13 cellular contexts compared by ENCODE assay signal in the genomic region with DNA sequence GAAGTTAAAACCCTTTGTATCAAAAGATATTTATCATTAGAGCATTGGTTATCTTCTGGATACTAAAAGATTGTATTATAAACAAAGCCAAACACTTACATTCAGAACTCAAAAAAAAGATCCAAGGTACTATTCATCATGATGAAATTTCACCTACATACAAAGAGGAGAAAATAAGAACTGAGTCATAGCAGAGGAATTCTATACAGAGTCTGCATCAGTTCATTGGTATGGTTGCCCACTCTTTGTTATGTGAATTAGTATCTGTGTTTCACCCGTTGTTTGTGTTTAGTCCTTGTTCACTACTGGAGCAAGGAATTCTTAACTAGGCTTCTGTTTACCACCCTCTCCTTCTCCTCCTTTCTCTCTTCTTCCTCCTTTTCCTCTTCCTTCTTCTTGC.
DNase-seq lines count a peak whose midpoint lies in the region; ATAC-seq and FAIRE-seq lines count a peak whose summit lies in the region.
"Had no signal": no experiment of that assay in that cellular context is flagged by ENCODE, and none has a peak within 500 bp of the region (broad histone marks: within the 10 kb centered on the region; RNA-seq: fewer than 3 reads in every experiment).

No MANE protein-coding gene starts in this region.

- no peak overlapping the region for H3K27ac ChIP-seq in mesendoderm (ENCODE audit: low read depth, low read length)
- H3K27ac ChIP-seq: BLaER1, stomach had no signal

- H3K4me3 Mint-ChIP-seq in activated T-helper 2 cell treated with anti-CD3 and anti-CD28 coated beads, Interferon-gamma antibody, Interleukin-2, Interleukin-4, amounts not matched to agents 10 μg/mL and 5 μg/mL and 100 μg/mL, durations not matched to agents 14 hours and 24 hours and 36 hours (ENCODE audit: low read depth) = no peak overlapping the region
- H3K4me3 Mint-ChIP-seq: T-helper 17 cell had no signal

- no peaks in the 10 kb centered on the region for H3K4me1 Mint-ChIP-seq in activated T-helper 2 cell treated with anti-CD3 and anti-CD28 coated beads, Interferon-gamma antibody, Interleukin-2, Interleukin-4, amounts not matched to agents 10 μg/mL and 5 μg/mL and 100 μg/mL, durations not matched to agents 14 hours and 24 hours and 36 hours (ENCODE audit: low read depth)
- H3K4me1 Mint-ChIP-seq: T-helper 17 cell had no signal

- no peaks in the 10 kb centered on the region for H3K27me3 ChIP-seq in mesendoderm (ENCODE audit: insufficient read depth, low read length, poor library complexity)
- H3K27me3 ChIP-seq: BLaER1, stomach had no signal

- H3K56ac ChIP-seq in mesendoderm (ENCODE audit: low read length) = no peak overlapping the region

- ATAC-seq in Right ventricle myocardium superior (ENCODE audit: poor library complexity) = no peak
- ATAC-seq: T-helper 17 cell had no signal

- no CpG with 5 or more reads among the region's 1 CpG for WGBS in mesendoderm (ENCODE audit: extremely low coverage, insufficient coverage, low lambda C conversion rate)

- H3K4me1 ChIP-seq in mesendoderm (ENCODE audit: control insufficient read depth, low read depth, low read length) = no peaks in the 10 kb centered on the region
- H3K4me1 ChIP-seq: BLaER1, stomach had no signal

- peaks cover 4% of the 10 kb centered on the region for H3K27me3 Mint-ChIP-seq in activated T-helper 2 cell treated with anti-CD3 and anti-CD28 coated beads, Interferon-gamma antibody, Interleukin-2, Interleukin-4, amounts not matched to agents 10 μg/mL and 5 μg/mL and 100 μg/mL, durations not matched to agents 14 hours and 24 hours and 36 hours (ENCODE audit: low read depth)

- H4K5ac ChIP-seq in mesendoderm (ENCODE audit: low read length) = no peak overlapping the region

- DNase-seq in ELR (ENCODE audit: low read depth) (peak; percentile 95), RCC 7860 (ENCODE audit: low spot score) (peak; percentile 41), dedifferentiated amniotic fluid mesenchymal stem cell (ENCODE audit: extremely low spot score) (peak; percentile 59), mesendoderm (peak; percentile 77), NAMALWA (ENCODE audit: low spot score) (no peak), Right ventricle myocardium superior (no peak)
- DNase-seq in activated effector memory CD4-positive, alpha-beta T cell treated with Interleukin-2 at 50 U/mL for 16 hours = no peak
- DNase-seq in activated T-helper 2 cell treated with anti-CD3 and anti-CD28 coated beads, Interferon-gamma antibody, Interleukin-2, Interleukin-4, amounts not matched to agents 10 μg/mL and 5 μg/mL and 100 μg/mL, durations not matched to agents 14 hours and 24 hours and 36 hours (ENCODE audit: low spot score) = no peak
- DNase-seq: activated CD4-positive, alpha-beta T cell treated with anti-CD3 and anti-CD28 coated beads, Interleukin-2, amount 50 U/mL, for 48 hours; central memory CD4-positive, alpha-beta T cell; stomach; T-helper 17 cell had no signal

- no peak overlapping the region for H2BK15ac ChIP-seq in mesendoderm (replicated peaks; ENCODE audit: low read depth)

- H3K36me3 Mint-ChIP-seq in activated T-helper 2 cell treated with anti-CD3 and anti-CD28 coated beads, Interferon-gamma antibody, Interleukin-2, Interleukin-4, amounts not matched to agents 10 μg/mL and 5 μg/mL and 100 μg/mL, durations not matched to agents 14 hours and 24 hours and 36 hours (ENCODE audit: low read depth) = no peaks in the 10 kb centered on the region

- no peak overlapping the region for H3K9ac ChIP-seq in mesendoderm (ENCODE audit: low read length)
- H3K9ac ChIP-seq: BLaER1 had no signal

- no peaks in the 10 kb centered on the region for H3K9me3 Mint-ChIP-seq in activated T-helper 2 cell treated with anti-CD3 and anti-CD28 coated beads, Interferon-gamma antibody, Interleukin-2, Interleukin-4, amounts not matched to agents 10 μg/mL and 5 μg/mL and 100 μg/mL, durations not matched to agents 14 hours and 24 hours and 36 hours

- no peak overlapping the region for H3K23ac ChIP-seq in mesendoderm (ENCODE audit: low read length)

- no peak overlapping the region for H2AK5ac ChIP-seq in mesendoderm (ENCODE audit: low read length)

- no peak overlapping the region for H2BK120ac ChIP-seq in mesendoderm (ENCODE audit: low read depth, low read length)

- no peaks in the 10 kb centered on the region for H3K36me3 ChIP-seq in mesendoderm (ENCODE audit: control insufficient read depth, insufficient read depth, low read length)
- H3K36me3 ChIP-seq: BLaER1, stomach had no signal

- H4K8ac ChIP-seq in mesendoderm (ENCODE audit: low read depth, low read length) = no peak overlapping the region

- no peak overlapping the region for H2BK5ac ChIP-seq in mesendoderm (ENCODE audit: low read length)

- H3K79me2 ChIP-seq in mesendoderm (ENCODE audit: control insufficient read depth, insufficient read depth, low read length) = no peaks in the 10 kb centered on the region

- intact Hi-C loops in Right ventricle myocardium superior (cut with DNase I) = no loop called here
- intact Hi-C loops in activated T-helper 2 cell treated with anti-CD3 and anti-CD28 coated beads, Interferon-gamma antibody, Interleukin-2, Interleukin-4, amounts not matched to agents 10 μg/mL and 5 μg/mL and 100 μg/mL, durations not matched to agents 14 hours and 24 hours and 36 hours (cut with micrococcal nuclease) = no loop called here

- no peak overlapping the region for H3K27ac Mint-ChIP-seq in activated T-helper 2 cell treated with anti-CD3 and anti-CD28 coated beads, Interferon-gamma antibody, Interleukin-2, Interleukin-4, amounts not matched to agents 10 μg/mL and 5 μg/mL and 100 μg/mL, durations not matched to agents 14 hours and 24 hours and 36 hours
- H3K27ac Mint-ChIP-seq: T-helper 17 cell had no signal

- no peak overlapping the region for H3K4me3 ChIP-seq in mesendoderm (ENCODE audit: low read length)
- H3K4me3 ChIP-seq: BLaER1, stomach had no signal

- H3K4me2 ChIP-seq in mesendoderm (ENCODE audit: low read length) = no peak overlapping the region
- H3K4me2 ChIP-seq: BLaER1 had no signal

- H3K18ac ChIP-seq in mesendoderm (ENCODE audit: low read length) = no peak overlapping the region

- H3K4ac ChIP-seq in mesendoderm (ENCODE audit: low read depth, low read length) = no peak overlapping the region

- no peaks in the 10 kb centered on the region for H3K79me1 ChIP-seq in mesendoderm (ENCODE audit: low read length)

- no peak for FAIRE-seq in RCC 7860 (lab: Jason Lieb, UNC)

Comparison
In these comparisons a context has a peak if more than half of its experiments do, and no peak if none do; other contexts are left out.
1. DNase-seq: peak in ELR (single experiment), RCC 7860 (single experiment), dedifferentiated amniotic fluid mesenchymal stem cell (single experiment) and mesendoderm (single experiment); none in NAMALWA (single experiment), activated effector memory CD4-positive, alpha-beta T cell treated with Interleukin-2 at 50 U/mL for 16 hours (single experiment), Right ventricle myocardium superior (single experiment) and activated T-helper 2 cell treated with anti-CD3 and anti-CD28 coated beads, Interferon-gamma antibody, Interleukin-2, Interleukin-4, amounts not matched to agents 10 μg/mL and 5 μg/mL and 100 μg/mL, durations not matched to agents 14 hours and 24 hours and 36 hours (single experiment).